2 cellular contexts compared by ENCODE assay signal in genomic region chr1:230711245-230711644, GRCh38.
TF ChIP-seq lines count a peak whose summit lies in the region.

No MANE protein-coding gene starts in this region.

TF ChIP-seq in K562, 482 proteins besides CTCF, POLR2A, EP300 and RAD21:
- no peak for TF ChIP-seq SLC30A9 (CRISPR knock-in tag; IDR thresholded peaks at IDR 0.05)
- TF ChIP-seq LCOR (CRISPR knock-in tag; IDR thresholded peaks at IDR 0.05), result no peak
- peak; percentile 41; the same call in 1 of the 2 replicates for TF ChIP-seq HINFP (tag; conservative IDR thresholded peaks at IDR 0.05; ENCODE audit: low read depth)
- no peak for TF ChIP-seq ZNF224 (CRISPR knock-in tag; IDR thresholded peaks at IDR 0.05)

TF ChIP-seq in HepG2, 621 proteins besides CTCF, POLR2A, EP300 and RAD21:
- TF ChIP-seq ZNF790 (CRISPR knock-in tag; IDR thresholded peaks at IDR 0.05; ENCODE audit: borderline replicate concordance) (no peak), RBM22 (optimal IDR thresholded peaks at IDR 0.05; ENCODE audit: low read length) (peak; percentile 52), HES4 (CRISPR knock-in tag; IDR thresholded peaks at IDR 0.05; ENCODE audit: borderline replicate concordance) (no peak), HDAC1 (CRISPR knock-in tag; IDR thresholded peaks at IDR 0.05) (0 out of 2 replicates have a peak, but pooled peaks have one; percentile 32), RBFOX2 (IDR thresholded peaks at IDR 0.05; ENCODE audit: low read depth, low read length) (peak; percentile 68), MED1 (CRISPR knock-in tag; IDR thresholded peaks at IDR 0.05) (0 out of 2 replicates have a peak, but pooled peaks have one; percentile 33)
